Comparison of ENCODE assay signal across 2 cellular contexts in genomic region chr9:117044241-117044640, GRCh38.
TF ChIP-seq lines count a peak whose summit lies in the region.

No MANE protein-coding gene starts in this region.

TF ChIP-seq in SK-N-SH, 30 proteins besides CTCF, POLR2A, EP300 and RAD21:
- no peak for TF ChIP-seq REST (IDR thresholded peaks at IDR 0.05; ENCODE audit: low read depth, low read length)
- no peak for TF ChIP-seq MXI1 (IDR thresholded peaks at IDR 0.05; ENCODE audit: low read depth, low read length)
- TF ChIP-seq NRF1 (IDR thresholded peaks at IDR 0.05; ENCODE audit: low read depth, low read length) = no peak
- no peak for TF ChIP-seq RCOR1 (IDR thresholded peaks at IDR 0.05; ENCODE audit: low read length)
- no peak for TF ChIP-seq GABPA (IDR thresholded peaks at IDR 0.05; ENCODE audit: low read depth)
- TF ChIP-seq GATA2 (CRISPR knock-in tag; IDR thresholded peaks at IDR 0.05) = no peak
- TF ChIP-seq SIN3A (IDR thresholded peaks at IDR 0.05; ENCODE audit: borderline replicate concordance, low read depth, low read length) = no peak
- TF ChIP-seq YY1 (IDR thresholded peaks at IDR 0.05; ENCODE audit: low read depth) = no peak
- no peak for TF ChIP-seq JUND (IDR thresholded peaks at IDR 0.05)
- no peak for TF ChIP-seq MEF2A (IDR thresholded peaks at IDR 0.05; ENCODE audit: borderline replicate concordance, low read depth)
- TF ChIP-seq NFIC (IDR thresholded peaks at IDR 0.05; ENCODE audit: borderline replicate concordance) = no peak
- TF ChIP-seq TCF12 (IDR thresholded peaks at IDR 0.05) = no peak
- no peak for TF ChIP-seq TAF1 (IDR thresholded peaks at IDR 0.05; ENCODE audit: borderline replicate concordance, low read depth, low read length)
- TF ChIP-seq FOSL2 (IDR thresholded peaks at IDR 0.05; ENCODE audit: borderline replicate concordance, low read depth) = no peak
- no peak for TF ChIP-seq TEAD4 (IDR thresholded peaks at IDR 0.05; ENCODE audit: borderline replicate concordance, insufficient read depth)
- no peak for TF ChIP-seq SMC3 (IDR thresholded peaks at IDR 0.05; ENCODE audit: low read depth, low read length)
- no peak for TF ChIP-seq ZBTB33 (IDR thresholded peaks at IDR 0.05; ENCODE audit: borderline replicate concordance, low read depth)
- no peak for TF ChIP-seq USF2 (IDR thresholded peaks at IDR 0.05; ENCODE audit: borderline replicate concordance, low read depth, low read length)

TF ChIP-seq in SK-N-SH treated with all-trans-retinoic acid at 6 μM for 48 hours, 23 proteins besides CTCF, POLR2A, EP300 and RAD21:
- TF ChIP-seq CSRNP3 (CRISPR knock-in tag; IDR thresholded peaks at IDR 0.05) (no peak), ZFP30 (CRISPR knock-in tag; IDR thresholded peaks at IDR 0.05) (no peak), TCF4 (CRISPR knock-in tag; IDR thresholded peaks at IDR 0.05; ENCODE audit: borderline replicate concordance) (no peak), ZFP3 (CRISPR knock-in tag; IDR thresholded peaks at IDR 0.05) (no peak), POU6F1 (CRISPR knock-in tag; IDR thresholded peaks at IDR 0.05; ENCODE audit: borderline replicate concordance, low read depth) (no peak), ESRRG (CRISPR knock-in tag; IDR thresholded peaks at IDR 0.05) (no peak), CREB5 (CRISPR knock-in tag; IDR thresholded peaks at IDR 0.05; ENCODE audit: low read depth) (no peak), RARB (CRISPR knock-in tag; IDR thresholded peaks at IDR 0.05) (no peak), PATZ1 (CRISPR knock-in tag; IDR thresholded peaks at IDR 0.05; ENCODE audit: borderline replicate concordance) (no peak), ISL1 (CRISPR knock-in tag; IDR thresholded peaks at IDR 0.05) (no peak), ZNF565 (CRISPR knock-in tag; conservative IDR thresholded peaks at IDR 0.05; ENCODE audit: low read depth) (no peak), OSR1 (CRISPR knock-in tag; IDR thresholded peaks at IDR 0.05) (no peak), ZC3H10 (CRISPR knock-in tag; IDR thresholded peaks at IDR 0.05) (no peak), BACH2 (CRISPR knock-in tag; IDR thresholded peaks at IDR 0.05; ENCODE audit: borderline replicate concordance) (no peak), ARNTL (CRISPR knock-in tag; IDR thresholded peaks at IDR 0.05; ENCODE audit: borderline replicate concordance, low read depth) (no peak)
TF ChIP-seq in SK-N-SH treated with all-trans-retinoic acid at 6 μM for 48 hours: peak in this region for 0.
